In genomic region chr6:37019065-37019450, GRCh38 we compare ENCODE assay signal across 9 cellular contexts. TPM values are rescaled to one million over a fixed set of nuclear protein-coding genes. Genes with fewer than 3 reads are reported as not detected.
A peak's percentile ranks its signal among the peaks of the same experiment; 100 is the strongest.
DNase-seq lines count a peak whose midpoint lies in the region; ATAC-seq, FAIRE-seq and TF ChIP-seq lines count a peak whose summit lies in the region.
"Had no signal": no experiment of that assay in that cellular context is flagged by ENCODE, and none has a peak within 500 bp of the region (broad histone marks: within the 10 kb centered on the region; RNA-seq: fewer than 3 reads in every experiment).

No MANE protein-coding gene starts in this region.

- WGBS in H1 (ENCODE audit: extremely low coverage in 1 of 2, insufficient coverage in 1 of 2, insufficient read length in 1 of 2, insufficient replicate concordance in 2 of 2, low coverage in 1 of 2, low lambda C conversion rate in 2 of 2, missing lambda C conversion rate in 1 of 2), 2 experiments, result 89% methylated on average over 2 of the region's 2 CpGs; no CpG with 5 or more reads in 1 of the 2 experiments
- WGBS in transverse colon (ENCODE audit: low coverage in 1 of 2), 2 donors, result 34% methylated on average over 2 of the region's 2 CpGs; no CpG with 5 or more reads in 1 of the 2 donors

- no peak overlapping the region; the same call in 1 of the 2 replicates for H2BK20ac ChIP-seq in H1 (ENCODE audit: low read length)

- H3K9me3 ChIP-seq in H1 (ENCODE audit: insufficient read depth in 2 of 2, low read depth in 1 of 2, low read length in 1 of 2) (no peaks in the 10 kb centered on the region), transverse colon (no peaks in the 10 kb centered on the region)

- H3K4me1 ChIP-seq in H1 (replicated peaks in 1 of 4; ENCODE audit: control insufficient read depth in 3 of 4, insufficient read depth in 4 of 4, low read length in 3 of 4), result peaks cover 0 to 5% (median 3%) of the 10 kb centered on the region in 4 experiments; a peak in 5 of 7 replicates
- peaks cover 0 to 19% (median 8%) of the 10 kb centered on the region in 4 donors for H3K4me1 ChIP-seq in transverse colon

- no peak overlapping the region for H2AFZ ChIP-seq in H1 (ENCODE audit: low read length)

- no peak overlapping the region for H2BK5ac ChIP-seq in H1 (ENCODE audit: low read depth, low read length)

- intact Hi-C loops in Right ventricle myocardium superior (cut with DNase I), result loop anchor here (2.0 to 5.0 kb wide), 2 partner anchors 190 to 252 kb away; no protein-coding TSS in a partner anchor
- intact Hi-C loops in Right ventricle myocardium inferior (cut with DNase I), result loop anchor here (2.0 kb wide), 3 partner anchors 32 to 252 kb away; partner anchors contain the start of genes MTCH1 and PIM1
- intact Hi-C loops in transverse colon (cut with DNase I; ENCODE audit: low total_unique reads), result loop anchor here (5.0 kb wide), 1 partner anchor 37 kb away; no protein-coding TSS in a partner anchor

- H3K27ac ChIP-seq in H1 (ENCODE audit: low read depth, low read length) (no peak overlapping the region), transverse colon (peak overlapping the region in 3 of 4 donors; percentile 10 to 43 (median 29))

- no peak overlapping the region for H3K4me2 ChIP-seq in H1 (ENCODE audit: insufficient read depth in 1 of 2, low read depth in 2 of 2, low read length in 2 of 2)

- H3K14ac ChIP-seq in H1 (ENCODE audit: insufficient read length), result no peak overlapping the region

- no peak overlapping the region for H3K23ac ChIP-seq in H1 (ENCODE audit: insufficient read length)

- in situ Hi-C loops in transverse colon (cut with MboI; ENCODE audit: low pct_ligation_motif_present in 1 of 4, low pct_unique_long_range_greater_than_20kb in 1 of 4, low sequenced_read_pairs in 3 of 4), result loop anchor here (10.0 to 25.0 kb wide), 4 partner anchors 132 to 257 kb away; partner anchors contain the start of gene C6orf89 (in 3 of the 4)

- H3K27me3 ChIP-seq in H1 (replicated peaks in 1 of 4; ENCODE audit: control insufficient read depth in 3 of 4, extremely low read depth in 1 of 4, insufficient read depth in 3 of 4, low read length in 3 of 4) (no peaks in the 10 kb centered on the region), transverse colon (no peaks in the 10 kb centered on the region)

- no peak overlapping the region for H2AK5ac ChIP-seq in H1 (ENCODE audit: low read depth, low read length)

- no peaks in the 10 kb centered on the region for H3K23me2 ChIP-seq in H1 (ENCODE audit: low read depth, low read length)

- H3K79me2 ChIP-seq in H1 (ENCODE audit: control insufficient read depth in 1 of 2, insufficient read depth in 2 of 2, low read length in 2 of 2), result no peaks in the 10 kb centered on the region

- no peak overlapping the region for H3K56ac ChIP-seq in H1 (replicated peaks; ENCODE audit: insufficient read length, low read depth, low read length)

- H3K36me3 ChIP-seq in H1 (ENCODE audit: control insufficient read depth in 2 of 4, insufficient read depth in 4 of 4, low read length in 3 of 4) (no peaks in the 10 kb centered on the region), transverse colon (no peaks in the 10 kb centered on the region)

- TF ChIP-seq RAD21 in H1 (IDR thresholded peaks at IDR 0.05 in 1 of 2, conservative IDR thresholded peaks at IDR 0.05 in 1 of 2; ENCODE audit: low read depth in 2 of 2, low read length in 2 of 2), result no peak

- peak; percentile 6 for ATAC-seq in Right ventricle myocardium superior (ENCODE audit: poor library complexity)
- ATAC-seq in Right ventricle myocardium inferior, result no peak

- H4K5ac ChIP-seq in H1 (ENCODE audit: insufficient read length, low read depth, low read length), result no peak overlapping the region

- H3K4ac ChIP-seq in H1 (replicated peaks; ENCODE audit: insufficient read length, low read depth, low read length), result no peak overlapping the region

- TF ChIP-seq POLR2A in H1 (IDR thresholded peaks at IDR 0.05; ENCODE audit: control extremely low read depth in 1 of 2, low read depth in 2 of 2, low read length in 2 of 2), result no peak
- TF ChIP-seq POLR2A in transverse colon (IDR thresholded peaks at IDR 0.05), result no peak

- no peak overlapping the region for H4K8ac ChIP-seq in H1 (ENCODE audit: extremely low read depth, insufficient read depth, low read length)

- 0 out of 2 replicates have a peak overlapping the region, but pooled peaks have one; percentile 11 for H2BK15ac ChIP-seq in H1 (ENCODE audit: low read length)

- no peak for TF ChIP-seq EP300 in H1 (IDR thresholded peaks at IDR 0.05; ENCODE audit: borderline replicate concordance in 1 of 2, low read depth in 2 of 2, low read length in 2 of 2)
- no peak for TF ChIP-seq EP300 in transverse colon (IDR thresholded peaks at IDR 0.05; ENCODE audit: low read depth)

- POLR2A ChIA-PET in H1 (lab: Charles Lee; ENCODE audit: partially characterized antibody), result interaction anchor here (1.4 to 2.3 kb wide), 3 partner anchors 13 to 35 kb away, joined by 6 to 8 read pairs (median 6); partner anchors contain the start of genes FGD2 and MTCH1

- no peak for DNase-seq in Right ventricle myocardium superior
- DNase-seq in Right ventricle myocardium inferior (ENCODE audit: missing footprints), result no peak
- DNase-seq in NCI-H748 (lab: John Stamatoyannopoulos, UW; ENCODE audit: unreplicated experiment), result peak; percentile 90
- no peak for DNase-seq in H1 (ENCODE audit: low read depth in 1 of 2, low spot score in 2 of 2)
- DNase-seq in transverse colon, result no peak
- no peak for DNase-seq in midbrain (lab: John Stamatoyannopoulos, UW)
- DNase-seq in 8988T, result no peak
- DNase-seq in activated CD8-positive, alpha-beta memory T cell treated with anti-CD3 and anti-CD28 coated beads for 24 hours, result no peak

- no peak overlapping the region for H3K18ac ChIP-seq in H1 (ENCODE audit: extremely low read depth, low read length)

- H3K4me3 ChIP-seq in H1 (ENCODE audit: extremely low read depth in 1 of 4, insufficient read depth in 2 of 4, low read depth in 3 of 4, low read length in 4 of 4), result no peak overlapping the region
- no peak overlapping the region for H3K4me3 ChIP-seq in transverse colon

- TF ChIP-seq CTCF in H1 (IDR thresholded peaks at IDR 0.05; ENCODE audit: control extremely low read depth in 1 of 3, insufficient read depth in 1 of 3, low read depth in 1 of 3, low read length in 3 of 3), result no peak
- TF ChIP-seq CTCF in transverse colon (IDR thresholded peaks at IDR 0.05), result no peak

- H3K9ac ChIP-seq in H1 (replicated peaks in 1 of 4; ENCODE audit: extremely low read depth in 1 of 4, low read depth in 3 of 4, low read length in 3 of 4), result no peak overlapping the region

- FAIRE-seq in H1 (lab: Jason Lieb, UNC), result no peak
- FAIRE-seq: small intestine had no signal

- peaks cover 0 to 3% of the 10 kb centered on the region in 2 experiments for H4K20me1 ChIP-seq in H1 (replicated peaks in 1 of 2; ENCODE audit: control insufficient read depth in 1 of 2, insufficient read depth in 2 of 2, low read length in 2 of 2)

- no peak overlapping the region for H2BK120ac ChIP-seq in H1 (replicated peaks; ENCODE audit: low read depth, low read length)

- no peaks in the 10 kb centered on the region for H3K79me1 ChIP-seq in H1 (ENCODE audit: low read depth, low read length)

- CTCF ChIA-PET in H1 (lab: Charles Lee; ENCODE audit: partially characterized antibody), result interaction anchor here (0.7 to 28.1 kb wide), 27 partner anchors 8 to 295 kb away, joined by 3 to 866 read pairs (median 12); partner anchors contain the start of genes C6orf89, FGD2, MTCH1 and PI16

- no peak overlapping the region for H4K91ac ChIP-seq in H1 (replicated peaks; ENCODE audit: insufficient read length, low read length)

- H2BK12ac ChIP-seq in H1 (ENCODE audit: low read depth, low read length), result peak overlapping the region; percentile 5; the same call in 1 of the 2 replicates

TF ChIP-seq in H1, 55 proteins besides CTCF, POLR2A, EP300 and RAD21 (continues in another document):
- TF ChIP-seq SAP30 (IDR thresholded peaks at IDR 0.05; ENCODE audit: insufficient read depth, insufficient replicate concordance, low read length) (no peak), SIRT6 (IDR thresholded peaks at IDR 0.05; ENCODE audit: low read length) (no peak), SP4 (IDR thresholded peaks at IDR 0.05; ENCODE audit: low read length) (no peak), KDM5A (IDR thresholded peaks at IDR 0.05; ENCODE audit: low read length) (no peak), MAFK (IDR thresholded peaks at IDR 0.05; ENCODE audit: low read depth, low read length) (no peak), TCF12 (IDR thresholded peaks at IDR 0.05; ENCODE audit: low read depth, low read length) (no peak), SIX5 (IDR thresholded peaks at IDR 0.05; ENCODE audit: low read depth, low read length) (no peak), RXRA (IDR thresholded peaks at IDR 0.05; ENCODE audit: insufficient read depth, low read depth, low read length) (no peak), FOSL1 (IDR thresholded peaks at IDR 0.05; ENCODE audit: insufficient read depth, low read depth, low read length) (no peak), TAF7 (optimal IDR thresholded peaks at IDR 0.05; ENCODE audit: borderline replicate concordance, low read depth, low read length) (no peak)

RNA-seq across cellular contexts. Expression of gene FGD2, which starts 13.6 kb away (rescaled TPM):
- total RNA-seq in Right ventricle myocardium superior, result 5.7 TPM
- 7.9 TPM for total RNA-seq in Right ventricle myocardium inferior
- total RNA-seq in H1 (2021; fragmentation: NEBNext Ultra II Directional; extraction: Animal tissue kit (Norgen Biotek cat#: 25700)), result 0.19 and 0.32 TPM in 2 replicates
- 0.12 and 0.24 TPM in 2 replicates for polyA plus RNA-seq in H1 (2011; rRNA removed)
- polyA plus RNA-seq in H1 (2011; cell fraction: cytosol; rRNA removed), result 0.18 TPM
- polyA plus RNA-seq in H1 (2011; cell fraction: nucleus; rRNA removed), result 0.76 TPM
- polyA plus RNA-seq in H1 (2012, experiment 1 of 2), result 0.10 to 0.13 TPM in 2 of 4 replicates, not detected in the others
- 0.09 TPM for polyA plus RNA-seq in H1 (2012, experiment 2 of 2)
- 0.24 TPM for polyA plus RNA-seq in H1 (2013, experiment 1 of 2)
- 0.22 TPM for polyA plus RNA-seq in H1 (2013, experiment 2 of 2)
- 0.06 and 0.56 TPM in 2 replicates for polyA minus RNA-seq in H1 (2011; rRNA and poly(A)+ RNA removed)
- polyA minus RNA-seq in H1 (2011; cell fraction: cytosol; rRNA and poly(A)+ RNA removed), result not detected
- polyA minus RNA-seq in H1 (2011; cell fraction: nucleus; rRNA and poly(A)+ RNA removed), result 0.70 TPM
- 10 to 100 TPM; 13.1 to 46.4 (median 29.6) TPM for total RNA-seq in transverse colon

RNA-seq across cellular contexts. Expression of gene MTCH1, which starts 33.1 kb away (rescaled TPM):
- total RNA-seq in Right ventricle myocardium superior (205 TPM), Right ventricle myocardium inferior (220 TPM), transverse colon (100 to 1,000 TPM; 123 to 190 (median 152) TPM)
- 205 and 214 TPM in 2 replicates for total RNA-seq in H1 (2021; fragmentation: NEBNext Ultra II Directional; extraction: Animal tissue kit (Norgen Biotek cat#: 25700))
- 169 and 242 TPM in 2 replicates for polyA plus RNA-seq in H1 (2011; rRNA removed)
- 194 TPM for polyA plus RNA-seq in H1 (2011; cell fraction: cytosol; rRNA removed)
- 214 TPM for polyA plus RNA-seq in H1 (2011; cell fraction: nucleus; rRNA removed)
- 231 to 258 TPM (median 241 TPM) in 4 replicates for polyA plus RNA-seq in H1 (2012, experiment 1 of 2)
- 260 TPM for polyA plus RNA-seq in H1 (2012, experiment 2 of 2)
- polyA plus RNA-seq in H1 (2013, experiment 1 of 2), result 118 TPM
- 119 TPM for polyA plus RNA-seq in H1 (2013, experiment 2 of 2)
- 152 and 188 TPM in 2 replicates for polyA minus RNA-seq in H1 (2011; rRNA and poly(A)+ RNA removed)
- 86.4 TPM for polyA minus RNA-seq in H1 (2011; cell fraction: cytosol; rRNA and poly(A)+ RNA removed)
- polyA minus RNA-seq in H1 (2011; cell fraction: nucleus; rRNA and poly(A)+ RNA removed), result 82.3 TPM
